Comparison of ENCODE assay signal across 8 cellular contexts in the genomic region with DNA sequence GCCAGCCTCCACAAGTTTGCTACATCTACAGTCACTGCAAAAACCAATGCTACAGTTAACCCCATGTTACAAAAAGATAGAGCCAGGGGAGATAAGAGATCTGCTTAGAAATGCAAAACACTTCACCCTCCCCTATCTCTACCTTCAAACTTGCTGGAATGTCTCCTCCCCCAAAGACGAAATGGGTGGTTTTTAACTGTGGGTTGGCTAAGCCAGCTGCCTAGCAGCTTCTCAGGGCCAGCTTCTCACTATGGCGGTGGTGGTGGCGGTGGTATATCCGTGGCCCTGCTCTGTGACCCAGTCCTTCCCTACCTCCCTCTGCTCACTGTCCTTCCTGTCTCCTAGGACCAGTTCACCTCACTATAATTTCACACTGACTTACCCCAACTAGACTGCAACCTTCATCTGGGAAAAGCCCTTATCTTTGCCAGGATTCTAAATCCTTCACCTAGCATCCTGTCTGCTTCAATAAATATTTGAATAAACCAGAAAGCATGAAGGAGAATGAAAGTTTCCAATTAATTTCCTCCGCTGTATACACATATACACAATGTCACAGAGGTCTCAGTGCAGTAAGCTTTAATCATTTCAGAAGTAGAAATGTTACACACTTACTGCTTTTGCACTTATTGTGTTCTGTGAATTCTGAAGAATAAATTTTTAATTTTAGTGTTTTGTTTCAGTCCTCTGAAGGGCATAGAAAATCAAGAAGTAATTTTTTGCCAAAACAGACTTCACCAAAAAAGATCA. TPM values are rescaled to one million over a fixed set of nuclear protein-coding genes. Genes with fewer than 3 reads are reported as not detected.
DNase-seq lines count a peak whose midpoint lies in the region; ATAC-seq and TF ChIP-seq lines count a peak whose summit lies in the region.

No MANE protein-coding gene starts in this region.

- H3K9me3 Mint-ChIP-seq in WTC11 = no peaks in the 10 kb centered on the region

- peaks cover 2% of the 10 kb centered on the region; the same call in 1 of the 2 replicates for H3K36me3 Mint-ChIP-seq in WTC11

- peak overlapping the region; percentile 67 for H3K27ac Mint-ChIP-seq in WTC11

- ATAC-seq in HG03432 (IDR thresholded peaks at IDR 0.05; ENCODE audit: unreplicated experiment) = peak; percentile 62
- peak; percentile 97 for ATAC-seq in WTC11
- ATAC-seq in mucosa of descending colon = peak; percentile 62

- H3K9me3 ChIP-seq in mucosa of descending colon = no peaks in the 10 kb centered on the region

- CTCF ChIA-PET in WTC11 (lab: Charles Lee) = no interaction called here

- H3K4me1 ChIP-seq in mucosa of descending colon (ENCODE audit: low read depth) = no peaks in the 10 kb centered on the region

- intact Hi-C loops in mucosa of descending colon (cut with DNase I, micrococcal nuclease) = no loop called here

- H3K4me3 Mint-ChIP-seq in WTC11 = no peak overlapping the region

- TF ChIP-seq CTCF in WTC11 (IDR thresholded peaks at IDR 0.05) = no peak
- TF ChIP-seq CTCF in mucosa of descending colon (IDR thresholded peaks at IDR 0.05) = no peak

- POLR2A ChIA-PET in WTC11 (lab: Charles Lee) = no interaction called here

- no peaks in the 10 kb centered on the region for H3K36me3 ChIP-seq in mucosa of descending colon (ENCODE audit: low read depth)

- peaks cover 29% of the 10 kb centered on the region for H3K4me1 Mint-ChIP-seq in WTC11

- no peak overlapping the region for H3K4me3 ChIP-seq in mucosa of descending colon

- DNase-seq in activated CD8-positive, alpha-beta memory T cell treated with anti-CD3 and anti-CD28 coated beads for 24 hours = peak; percentile 57
- no peak for DNase-seq in activated CD8-positive, alpha-beta memory T cell treated with anti-CD3 and anti-CD28 coated beads, Interleukin-2, amount 50 U/mL, for 4 hours
- DNase-seq in WTC11 (ENCODE audit: low spot score) (peak; percentile 21), mucosa of descending colon (no peak), EL (no peak), foreskin melanocyte (no peak), hypothalamus (lab: John Stamatoyannopoulos, UW) (no peak)

- H3K27me3 Mint-ChIP-seq in WTC11 (ENCODE audit: low read depth) = no peaks in the 10 kb centered on the region

TF ChIP-seq in WTC11, 78 proteins besides CTCF, POLR2A, EP300 and RAD21:
- no peak for TF ChIP-seq ZNF671 (CRISPR knock-in tag; IDR thresholded peaks at IDR 0.05)
- TF ChIP-seq NFYB (CRISPR knock-in tag; conservative IDR thresholded peaks at IDR 0.05; ENCODE audit: low read depth) = no peak
- TF ChIP-seq, protein P1, sequence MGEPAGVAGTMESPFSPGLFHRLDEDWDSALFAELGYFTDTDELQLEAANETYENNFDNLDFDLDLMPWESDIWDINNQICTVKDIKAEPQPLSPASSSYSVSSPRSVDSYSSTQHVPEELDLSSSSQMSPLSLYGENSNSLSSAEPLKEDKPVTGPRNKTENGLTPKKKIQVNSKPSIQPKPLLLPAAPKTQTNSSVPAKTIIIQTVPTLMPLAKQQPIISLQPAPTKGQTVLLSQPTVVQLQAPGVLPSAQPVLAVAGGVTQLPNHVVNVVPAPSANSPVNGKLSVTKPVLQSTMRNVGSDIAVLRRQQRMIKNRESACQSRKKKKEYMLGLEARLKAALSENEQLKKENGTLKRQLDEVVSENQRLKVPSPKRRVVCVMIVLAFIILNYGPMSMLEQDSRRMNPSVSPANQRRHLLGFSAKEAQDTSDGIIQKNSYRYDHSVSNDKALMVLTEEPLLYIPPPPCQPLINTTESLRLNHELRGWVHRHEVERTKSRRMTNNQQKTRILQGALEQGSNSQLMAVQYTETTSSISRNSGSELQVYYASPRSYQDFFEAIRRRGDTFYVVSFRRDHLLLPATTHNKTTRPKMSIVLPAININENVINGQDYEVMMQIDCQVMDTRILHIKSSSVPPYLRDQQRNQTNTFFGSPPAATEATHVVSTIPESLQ (CRISPR knock-in tag; IDR thresholded peaks at IDR 0.05) = no peak
- TF ChIP-seq FOXK1 (CRISPR knock-in tag; IDR thresholded peaks at IDR 0.05) = no peak
- TF ChIP-seq NR1H2 (CRISPR knock-in tag; IDR thresholded peaks at IDR 0.05) = no peak
- TF ChIP-seq, protein P2, sequence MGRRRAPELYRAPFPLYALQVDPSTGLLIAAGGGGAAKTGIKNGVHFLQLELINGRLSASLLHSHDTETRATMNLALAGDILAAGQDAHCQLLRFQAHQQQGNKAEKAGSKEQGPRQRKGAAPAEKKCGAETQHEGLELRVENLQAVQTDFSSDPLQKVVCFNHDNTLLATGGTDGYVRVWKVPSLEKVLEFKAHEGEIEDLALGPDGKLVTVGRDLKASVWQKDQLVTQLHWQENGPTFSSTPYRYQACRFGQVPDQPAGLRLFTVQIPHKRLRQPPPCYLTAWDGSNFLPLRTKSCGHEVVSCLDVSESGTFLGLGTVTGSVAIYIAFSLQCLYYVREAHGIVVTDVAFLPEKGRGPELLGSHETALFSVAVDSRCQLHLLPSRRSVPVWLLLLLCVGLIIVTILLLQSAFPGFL (CRISPR knock-in tag; IDR thresholded peaks at IDR 0.05; ENCODE audit: borderline replicate concordance) = no peak
- TF ChIP-seq, protein P3, sequence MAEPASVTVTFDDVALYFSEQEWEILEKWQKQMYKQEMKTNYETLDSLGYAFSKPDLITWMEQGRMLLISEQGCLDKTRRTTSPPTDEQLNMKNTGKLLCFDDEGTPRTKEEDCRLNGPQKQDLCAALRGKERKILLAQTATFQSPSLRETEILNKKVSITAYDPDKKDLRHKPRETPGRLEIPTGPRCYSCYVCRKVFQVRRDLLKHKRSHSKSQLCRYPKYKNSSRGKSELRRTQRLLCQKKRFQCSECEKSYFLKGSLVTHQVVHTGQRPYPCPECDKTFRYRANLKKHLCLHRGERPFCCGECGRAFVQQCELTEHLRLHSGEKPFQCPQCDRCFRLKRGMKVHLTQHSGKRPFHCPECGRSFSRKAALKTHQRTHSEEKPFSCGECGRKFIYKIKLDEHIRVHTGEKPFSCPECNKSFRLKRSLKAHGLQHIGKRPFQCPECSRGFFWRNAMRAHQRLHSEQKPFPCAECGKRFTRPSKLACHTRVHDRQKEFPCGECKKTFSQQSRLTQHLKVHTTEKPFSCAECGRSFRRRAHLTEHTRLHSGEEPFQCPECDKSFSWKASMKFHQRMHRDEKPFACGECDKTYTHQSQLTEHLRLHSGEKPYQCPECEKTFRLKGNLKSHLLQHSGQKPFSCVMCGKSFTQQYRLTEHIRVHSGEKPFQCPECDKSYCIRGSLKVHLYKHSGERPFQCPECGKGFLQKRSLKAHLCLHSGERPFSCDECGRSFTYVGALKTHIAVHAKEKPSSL (CRISPR knock-in tag; conservative IDR thresholded peaks at IDR 0.05) = no peak

RNA-seq across cellular contexts. Expression of a gene that starts 46.3 kb away (rescaled TPM):
- 15.9 to 18.6 TPM (median 18.3 TPM) in 3 replicates for total RNA-seq in WTC11 (2021)
- 10 to 100 TPM; 31.5 to 97.2 (median 47.3) TPM for total RNA-seq in mucosa of descending colon

Comparison
In these comparisons a context has a peak if more than half of its experiments do, and no peak if none do; other contexts are left out.
1. DNase-seq: peak in activated CD8-positive, alpha-beta memory T cell treated with anti-CD3 and anti-CD28 coated beads for 24 hours (single experiment) and WTC11 (single experiment); none in activated CD8-positive, alpha-beta memory T cell treated with anti-CD3 and anti-CD28 coated beads, Interleukin-2, amount 50 U/mL, for 4 hours (single experiment), mucosa of descending colon (0 of 3), EL (single experiment), foreskin melanocyte (single experiment) and hypothalamus (0 of 51).
2. Peak in every context shown above with its lines, with median percentiles within 50 percentile points of each other: ATAC-seq.